1 cellular context compared by ENCODE assay signal in genomic region chr12:24615967-24616411, GRCh38.
TF ChIP-seq lines count a peak whose summit lies in the region.

No MANE protein-coding gene starts in this region.

TF ChIP-seq in HepG2, 621 proteins besides CTCF, POLR2A, EP300 and RAD21 (continued from another document):
- TF ChIP-seq ARID4A (CRISPR knock-in tag; IDR thresholded peaks at IDR 0.05; ENCODE audit: borderline replicate concordance) (no peak), FOSL2 (CRISPR knock-in tag; IDR thresholded peaks at IDR 0.05) (peak; percentile 29; the same call in 1 of the 2 replicates), CEBPB (IDR thresholded peaks at IDR 0.05; ENCODE audit: borderline replicate concordance, low read depth, low read length) (peak; percentile 37; the same call in 1 of the 2 replicates), RFX1 (IDR thresholded peaks at IDR 0.05) (no peak), SRSF1 (optimal IDR thresholded peaks at IDR 0.05; ENCODE audit: low read depth, low read length) (no peak), ZNF713 (CRISPR knock-in tag; IDR thresholded peaks at IDR 0.05) (no peak), ZMYM4 (CRISPR knock-in tag; IDR thresholded peaks at IDR 0.05) (no peak), SMAD9 (CRISPR knock-in tag; IDR thresholded peaks at IDR 0.05) (no peak), ZNF230 (CRISPR knock-in tag; IDR thresholded peaks at IDR 0.05) (no peak), ZEB1 (IDR thresholded peaks at IDR 0.05; ENCODE audit: insufficient replicate concordance, low read depth) (no peak), ZMYM3 (CRISPR knock-in tag; IDR thresholded peaks at IDR 0.05) (no peak), ZNF747 (CRISPR knock-in tag; IDR thresholded peaks at IDR 0.05; ENCODE audit: borderline replicate concordance) (no peak), ZNF746 (CRISPR knock-in tag; IDR thresholded peaks at IDR 0.05) (no peak), NPAS2 (CRISPR knock-in tag; IDR thresholded peaks at IDR 0.05; ENCODE audit: borderline replicate concordance) (no peak), ZNF253 (CRISPR knock-in tag; IDR thresholded peaks at IDR 0.05; ENCODE audit: borderline replicate concordance) (no peak), ETV5 (CRISPR knock-in tag; IDR thresholded peaks at IDR 0.05; ENCODE audit: borderline replicate concordance) (no peak), ZNF383 (CRISPR knock-in tag; IDR thresholded peaks at IDR 0.05; ENCODE audit: borderline replicate concordance) (no peak), FOXA1 (IDR thresholded peaks at IDR 0.05) (no peak), FOXA1 (CRISPR knock-in tag; IDR thresholded peaks at IDR 0.05) (0 out of 2 replicates have a peak, but pooled peaks have one; percentile 7), ZNF124 (CRISPR knock-in tag; IDR thresholded peaks at IDR 0.05) (no peak), NCOA1 (CRISPR knock-in tag; IDR thresholded peaks at IDR 0.05) (no peak)
- TF ChIP-seq, protein P1, sequence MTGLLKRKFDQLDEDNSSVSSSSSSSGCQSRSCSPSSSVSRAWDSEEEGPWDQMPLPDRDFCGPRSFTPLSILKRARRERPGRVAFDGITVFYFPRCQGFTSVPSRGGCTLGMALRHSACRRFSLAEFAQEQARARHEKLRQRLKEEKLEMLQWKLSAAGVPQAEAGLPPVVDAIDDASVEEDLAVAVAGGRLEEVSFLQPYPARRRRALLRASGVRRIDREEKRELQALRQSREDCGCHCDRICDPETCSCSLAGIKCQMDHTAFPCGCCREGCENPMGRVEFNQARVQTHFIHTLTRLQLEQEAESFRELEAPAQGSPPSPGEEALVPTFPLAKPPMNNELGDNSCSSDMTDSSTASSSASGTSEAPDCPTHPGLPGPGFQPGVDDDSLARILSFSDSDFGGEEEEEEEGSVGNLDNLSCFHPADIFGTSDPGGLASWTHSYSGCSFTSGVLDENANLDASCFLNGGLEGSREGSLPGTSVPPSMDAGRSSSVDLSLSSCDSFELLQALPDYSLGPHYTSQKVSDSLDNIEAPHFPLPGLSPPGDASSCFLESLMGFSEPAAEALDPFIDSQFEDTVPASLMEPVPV (CRISPR knock-in tag; IDR thresholded peaks at IDR 0.05), result no peak
- TF ChIP-seq, protein P2, sequence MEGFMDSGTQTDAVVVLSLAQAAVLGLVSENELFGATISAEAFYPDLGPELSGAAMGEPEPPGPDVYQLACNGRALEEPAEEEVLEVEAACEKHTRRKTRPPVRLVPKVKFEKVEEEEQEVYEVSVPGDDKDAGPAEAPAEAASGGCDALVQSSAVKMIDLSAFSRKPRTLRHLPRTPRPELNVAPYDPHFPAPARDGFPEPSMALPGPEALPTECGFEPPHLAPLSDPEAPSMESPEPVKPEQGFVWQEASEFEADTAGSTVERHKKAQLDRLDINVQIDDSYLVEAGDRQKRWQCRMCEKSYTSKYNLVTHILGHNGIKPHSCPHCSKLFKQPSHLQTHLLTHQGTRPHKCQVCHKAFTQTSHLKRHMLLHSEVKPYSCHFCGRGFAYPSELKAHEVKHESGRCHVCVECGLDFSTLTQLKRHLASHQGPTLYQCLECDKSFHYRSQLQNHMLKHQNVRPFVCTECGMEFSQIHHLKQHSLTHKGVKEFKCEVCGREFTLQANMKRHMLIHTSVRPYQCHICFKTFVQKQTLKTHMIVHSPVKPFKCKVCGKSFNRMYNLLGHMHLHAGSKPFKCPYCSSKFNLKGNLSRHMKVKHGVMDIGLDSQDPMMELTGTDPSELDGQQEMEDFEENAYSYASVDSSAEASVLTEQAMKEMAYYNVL (CRISPR knock-in tag; IDR thresholded peaks at IDR 0.05; ENCODE audit: borderline replicate concordance), result no peak
